ENCODE assay signal across 17 cellular contexts in the genomic region with DNA sequence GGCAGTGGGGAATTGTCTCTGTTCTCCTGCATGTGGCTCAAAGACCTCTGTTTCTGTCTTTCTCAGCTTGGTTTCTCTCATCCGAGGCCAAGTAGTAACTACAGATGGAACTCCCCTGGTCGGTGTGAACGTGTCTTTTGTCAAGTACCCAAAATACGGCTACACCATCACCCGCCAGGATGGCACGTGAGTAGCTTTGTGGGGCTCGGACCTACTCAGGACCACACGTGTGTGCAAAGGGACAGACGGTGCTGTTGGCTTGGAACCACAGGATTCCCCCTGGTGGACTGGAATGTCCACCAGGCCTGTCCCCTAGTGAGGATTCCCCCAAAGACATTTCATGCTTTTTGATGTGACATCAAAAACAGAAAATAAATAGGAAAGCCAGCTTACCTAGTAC.
"Had no signal": no experiment of that assay in that cellular context is flagged by ENCODE, and none has a peak within 500 bp of the region (broad histone marks: within the 10 kb centered on the region; RNA-seq: fewer than 3 reads in every experiment).

No MANE protein-coding gene starts in this region.

- H3K36me3 ChIP-seq: lower lobe of right lung, prostate gland, right atrium auricular region, sigmoid colon, stomach, thyroid gland had no signal

- H3K9me3 ChIP-seq: lower lobe of right lung, prostate gland, right atrium auricular region, sigmoid colon, stomach, thyroid gland had no signal

- H3K4me1 ChIP-seq: lower lobe of right lung, prostate gland, right atrium auricular region had no signal

- H3K4me3 ChIP-seq: coronary artery, lower lobe of right lung, prostate gland, right atrium auricular region, sigmoid colon, stomach, thyroid gland had no signal

- ATAC-seq: left ventricle myocardium superior; lower lobe of right lung; naive thymus-derived CD8-positive, alpha-beta T cell; stimulated activated effector memory CD8-positive, alpha-beta T cell treated with anti-CD3 and anti-CD28 coated beads, Interleukin-12 subunit alpha, Interleukin-12 subunit beta, amount 100 ng/mL, for 72 hours had no signal

- H3K27ac ChIP-seq: coronary artery, lower lobe of right lung, prostate gland, right atrium auricular region, sigmoid colon, stomach had no signal

- DNase-seq: dermis blood vessel endothelial cell; effector memory CD4-positive, alpha-beta T cell; erythroblast; kidney glomerular epithelial cell; left ventricle myocardium superior; lower lobe of right lung; naive thymus-derived CD8-positive, alpha-beta T cell; sigmoid colon; stimulated activated CD4-positive, alpha-beta T cell treated with anti-CD3 and anti-CD28 coated beads, Interleukin-2, amount 100 ng/mL, for 24 hours; stimulated activated CD4-positive, alpha-beta T cell treated with anti-CD3 and anti-CD28 coated beads, Interleukin-4, amount 100 ng/mL, for 24 hours; stimulated activated naive CD4-positive, alpha-beta T cell treated with Interleukin-2 at 50 U/mL for 16 hours; stomach; thyroid gland had no signal

- H3K27me3 ChIP-seq: right atrium auricular region, sigmoid colon, stomach, thyroid gland had no signal
